ENCODE assay signal across 1 cellular context in the genomic region with DNA sequence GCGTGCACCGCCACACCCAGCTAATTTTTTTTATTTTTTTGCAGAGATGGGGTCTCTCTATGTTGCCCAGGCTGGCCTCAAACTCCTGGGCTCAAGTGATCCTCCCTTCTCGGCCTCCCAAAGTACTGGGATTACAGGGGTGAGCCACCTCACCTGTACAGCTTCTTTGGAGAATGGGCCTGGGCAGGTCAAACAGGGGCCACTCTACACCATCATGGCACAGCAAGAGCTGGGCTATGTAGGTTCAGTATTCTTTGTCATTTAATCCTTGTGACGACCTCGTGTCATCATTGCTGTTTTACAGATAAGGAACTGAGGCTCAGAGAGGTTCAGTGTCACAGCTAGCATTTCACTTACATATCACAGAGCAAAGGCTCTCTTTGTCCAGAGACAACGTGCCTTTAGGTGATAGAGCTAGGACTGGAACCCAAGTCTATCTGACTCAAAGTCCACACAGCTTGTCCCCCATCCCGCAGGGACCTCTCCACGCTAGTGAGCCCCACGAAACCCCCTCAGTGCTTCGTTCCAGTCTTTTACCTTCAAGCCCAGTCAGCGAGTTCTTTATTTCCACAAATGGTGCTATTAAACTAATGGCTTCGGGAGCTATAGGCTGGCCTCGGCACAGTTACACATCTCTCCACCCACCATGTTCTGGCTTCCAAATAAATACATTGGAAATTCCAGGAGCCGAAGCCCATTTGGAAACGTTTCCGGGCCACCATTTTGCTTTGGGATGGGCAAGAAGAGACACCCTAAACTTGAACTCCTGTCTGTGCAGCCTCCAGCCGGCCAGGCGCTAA.
TF ChIP-seq lines count a peak whose summit lies in the region.

No MANE protein-coding gene starts in this region.

TF ChIP-seq in K562, 482 proteins besides CTCF, POLR2A, EP300 and RAD21 (continued from another document and continues in another):
- TF ChIP-seq SREBF1 (IDR thresholded peaks at IDR 0.05; ENCODE audit: borderline replicate concordance, low read depth, low read length) = no peak
- no peak for TF ChIP-seq ZNF212 (CRISPR knock-in tag; IDR thresholded peaks at IDR 0.05)
- no peak for TF ChIP-seq EGR1 (conservative IDR thresholded peaks at IDR 0.05)
- no peak for TF ChIP-seq PRMT5 (CRISPR knock-in tag; IDR thresholded peaks at IDR 0.05)
- TF ChIP-seq ZNF445 (CRISPR knock-in tag; IDR thresholded peaks at IDR 0.05; ENCODE audit: low read depth) = no peak
- TF ChIP-seq ZNF316 (IDR thresholded peaks at IDR 0.05) = 0 out of 2 replicates have a peak, but pooled peaks have one; percentile 5
- TF ChIP-seq SIN3B (IDR thresholded peaks at IDR 0.05; ENCODE audit: low read depth) = no peak
- no peak for TF ChIP-seq ZNF551 (CRISPR knock-in tag; IDR thresholded peaks at IDR 0.05)
- no peak for TF ChIP-seq CHAMP1 (IDR thresholded peaks at IDR 0.05)
- no peak for TF ChIP-seq U2AF2 (optimal IDR thresholded peaks at IDR 0.05; ENCODE audit: low read depth, low read length)
- no peak for TF ChIP-seq KAT2B (IDR thresholded peaks at IDR 0.05; ENCODE audit: low read depth, low read length)
- no peak; the same call in 1 of the 2 replicates for TF ChIP-seq PKNOX1 (IDR thresholded peaks at IDR 0.05)
- no peak for TF ChIP-seq ZNF282 (CRISPR knock-in tag; IDR thresholded peaks at IDR 0.05)
- no peak for TF ChIP-seq KDM4B (IDR thresholded peaks at IDR 0.05; ENCODE audit: borderline replicate concordance in 2 of 2, low read depth in 1 of 2)
- TF ChIP-seq, protein P1, sequence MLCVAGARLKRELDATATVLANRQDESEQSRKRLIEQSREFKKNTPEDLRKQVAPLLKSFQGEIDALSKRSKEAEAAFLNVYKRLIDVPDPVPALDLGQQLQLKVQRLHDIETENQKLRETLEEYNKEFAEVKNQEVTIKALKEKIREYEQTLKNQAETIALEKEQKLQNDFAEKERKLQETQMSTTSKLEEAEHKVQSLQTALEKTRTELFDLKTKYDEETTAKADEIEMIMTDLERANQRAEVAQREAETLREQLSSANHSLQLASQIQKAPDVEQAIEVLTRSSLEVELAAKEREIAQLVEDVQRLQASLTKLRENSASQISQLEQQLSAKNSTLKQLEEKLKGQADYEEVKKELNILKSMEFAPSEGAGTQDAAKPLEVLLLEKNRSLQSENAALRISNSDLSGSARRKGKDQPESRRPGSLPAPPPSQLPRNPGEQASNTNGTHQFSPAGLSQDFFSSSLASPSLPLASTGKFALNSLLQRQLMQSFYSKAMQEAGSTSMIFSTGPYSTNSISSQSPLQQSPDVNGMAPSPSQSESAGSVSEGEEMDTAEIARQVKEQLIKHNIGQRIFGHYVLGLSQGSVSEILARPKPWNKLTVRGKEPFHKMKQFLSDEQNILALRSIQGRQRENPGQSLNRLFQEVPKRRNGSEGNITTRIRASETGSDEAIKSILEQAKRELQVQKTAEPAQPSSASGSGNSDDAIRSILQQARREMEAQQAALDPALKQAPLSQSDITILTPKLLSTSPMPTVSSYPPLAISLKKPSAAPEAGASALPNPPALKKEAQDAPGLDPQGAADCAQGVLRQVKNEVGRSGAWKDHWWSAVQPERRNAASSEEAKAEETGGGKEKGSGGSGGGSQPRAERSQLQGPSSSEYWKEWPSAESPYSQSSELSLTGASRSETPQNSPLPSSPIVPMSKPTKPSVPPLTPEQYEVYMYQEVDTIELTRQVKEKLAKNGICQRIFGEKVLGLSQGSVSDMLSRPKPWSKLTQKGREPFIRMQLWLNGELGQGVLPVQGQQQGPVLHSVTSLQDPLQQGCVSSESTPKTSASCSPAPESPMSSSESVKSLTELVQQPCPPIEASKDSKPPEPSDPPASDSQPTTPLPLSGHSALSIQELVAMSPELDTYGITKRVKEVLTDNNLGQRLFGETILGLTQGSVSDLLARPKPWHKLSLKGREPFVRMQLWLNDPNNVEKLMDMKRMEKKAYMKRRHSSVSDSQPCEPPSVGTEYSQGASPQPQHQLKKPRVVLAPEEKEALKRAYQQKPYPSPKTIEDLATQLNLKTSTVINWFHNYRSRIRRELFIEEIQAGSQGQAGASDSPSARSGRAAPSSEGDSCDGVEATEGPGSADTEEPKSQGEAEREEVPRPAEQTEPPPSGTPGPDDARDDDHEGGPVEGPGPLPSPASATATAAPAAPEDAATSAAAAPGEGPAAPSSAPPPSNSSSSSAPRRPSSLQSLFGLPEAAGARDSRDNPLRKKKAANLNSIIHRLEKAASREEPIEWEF (CRISPR knock-in tag; IDR thresholded peaks at IDR 0.05) = peak; percentile 24; the same call in 1 of the 2 replicates
- TF ChIP-seq MGA (IDR thresholded peaks at IDR 0.05) = peak; percentile 74
- TF ChIP-seq BCOR (IDR thresholded peaks at IDR 0.05) = peak; percentile 88
- TF ChIP-seq, protein P2, sequence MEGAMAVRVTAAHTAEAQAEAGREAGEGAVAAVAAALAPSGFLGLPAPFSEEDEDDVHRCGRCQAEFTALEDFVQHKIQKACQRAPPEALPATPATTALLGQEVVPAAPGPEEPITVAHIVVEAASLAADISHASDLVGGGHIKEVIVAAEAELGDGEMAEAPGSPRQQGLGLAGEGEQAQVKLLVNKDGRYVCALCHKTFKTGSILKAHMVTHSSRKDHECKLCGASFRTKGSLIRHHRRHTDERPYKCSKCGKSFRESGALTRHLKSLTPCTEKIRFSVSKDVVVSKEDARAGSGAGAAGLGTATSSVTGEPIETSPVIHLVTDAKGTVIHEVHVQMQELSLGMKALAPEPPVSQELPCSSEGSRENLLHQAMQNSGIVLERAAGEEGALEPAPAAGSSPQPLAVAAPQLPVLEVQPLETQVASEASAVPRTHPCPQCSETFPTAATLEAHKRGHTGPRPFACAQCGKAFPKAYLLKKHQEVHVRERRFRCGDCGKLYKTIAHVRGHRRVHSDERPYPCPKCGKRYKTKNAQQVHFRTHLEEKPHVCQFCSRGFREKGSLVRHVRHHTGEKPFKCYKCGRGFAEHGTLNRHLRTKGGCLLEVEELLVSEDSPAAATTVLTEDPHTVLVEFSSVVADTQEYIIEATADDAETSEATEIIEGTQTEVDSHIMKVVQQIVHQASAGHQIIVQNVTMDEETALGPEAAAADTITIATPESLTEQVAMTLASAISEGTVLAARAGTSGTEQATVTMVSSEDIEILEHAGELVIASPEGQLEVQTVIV (CRISPR knock-in tag; IDR thresholded peaks at IDR 0.05; ENCODE audit: borderline replicate concordance) = no peak
- no peak for TF ChIP-seq MLLT1 (IDR thresholded peaks at IDR 0.05)
